ENCODE assay signal across 9 cellular contexts in genomic region chr9:18208166-18209059, GRCh38.
A peak's percentile ranks its signal among the peaks of the same experiment; 100 is the strongest.
DNase-seq lines count a peak whose midpoint lies in the region; ATAC-seq and TF ChIP-seq lines count a peak whose summit lies in the region.
"Had no signal": no experiment of that assay in that cellular context is flagged by ENCODE, and none has a peak within 500 bp of the region (broad histone marks: within the 10 kb centered on the region; RNA-seq: fewer than 3 reads in every experiment).

No MANE protein-coding gene starts in this region.

- DNase-seq in AML-193 (lab: John Stamatoyannopoulos, UW): peak; percentile 10 to 13
- peak; percentile 2 for DNase-seq in HFF-Myc (ENCODE audit: extremely low read depth, low read depth)
- DNase-seq in UCSD-AML1 (lab: John Stamatoyannopoulos, UW; ENCODE audit: unreplicated experiment): peak; percentile 11
- DNase-seq in hepatocyte (ENCODE audit: low spot score): peak; percentile 79
- no peak for DNase-seq in type B pancreatic cell (ENCODE audit: extremely low spot score, unreplicated experiment)
- DNase-seq in OCI-M2 (lab: John Stamatoyannopoulos, UW; ENCODE audit: unreplicated experiment): no peak
- DNase-seq in DMS79 (lab: John Stamatoyannopoulos, UW): no peak

- H3K9me3 ChIP-seq in hepatocyte (ENCODE audit: low read depth): no peaks in the 10 kb centered on the region

- no peaks in the 10 kb centered on the region for H3K79me2 ChIP-seq in hepatocyte

- no peaks in the 10 kb centered on the region for H3K36me3 Mint-ChIP-seq in type B pancreatic cell

- TF ChIP-seq CTCF in HFF-Myc (IDR thresholded peaks at IDR 0.05; ENCODE audit: low read depth, low read length, missing control alignments): peak; percentile 50
- peak; percentile 75 for TF ChIP-seq CTCF in hepatocyte (IDR thresholded peaks at IDR 0.05; ENCODE audit: poor library complexity)
- TF ChIP-seq CTCF in type B pancreatic cell (conservative IDR thresholded peaks at IDR 0.05): peak; percentile 83

- H2AFZ ChIP-seq in hepatocyte: no peak overlapping the region

- H3K4me1 Mint-ChIP-seq in type B pancreatic cell (ENCODE audit: unreplicated experiment): peaks cover 13% of the 10 kb centered on the region

- no peaks in the 10 kb centered on the region for H4K20me1 ChIP-seq in hepatocyte (ENCODE audit: insufficient read depth, poor library complexity, severe bottlenecking)

- no peaks in the 10 kb centered on the region for H3K4me1 ChIP-seq in hepatocyte (ENCODE audit: insufficient read depth)

- 33% methylated on average over 3 of the region's 3 CpGs for WGBS in hepatocyte (ENCODE audit: low lambda C conversion rate, missing lambda C conversion rate)

- ATAC-seq in HG03097 (IDR thresholded peaks at IDR 0.05; ENCODE audit: low FRiP score, unreplicated experiment): no peak

- H3K4me3 Mint-ChIP-seq in type B pancreatic cell: no peak overlapping the region
- H3K4me3 Mint-ChIP-seq: stimulated activated naive CD8-positive, alpha-beta T cell treated with anti-CD3 and anti-CD28 coated beads, Interleukin-15, Interleukin-2, amounts not matched to agents 100 ng/mL and 50 ng/mL, for 24 hours had no signal

- no peaks in the 10 kb centered on the region for H3K27me3 ChIP-seq in hepatocyte

- no peaks in the 10 kb centered on the region for H3K36me3 ChIP-seq in hepatocyte (replicated peaks; ENCODE audit: insufficient read depth, low read depth)

- H3K4me3 ChIP-seq in HFF-Myc (replicated peaks; ENCODE audit: low read depth, low read length) (no peak overlapping the region), hepatocyte (no peak overlapping the region)

- no peak overlapping the region for H3K27ac Mint-ChIP-seq in type B pancreatic cell
- H3K27ac Mint-ChIP-seq: stimulated activated naive CD8-positive, alpha-beta T cell treated with anti-CD3 and anti-CD28 coated beads, Interleukin-15, Interleukin-2, amounts not matched to agents 100 ng/mL and 50 ng/mL, for 24 hours had no signal

- no peaks in the 10 kb centered on the region for H3K9me2 ChIP-seq in hepatocyte (replicated peaks; ENCODE audit: insufficient read depth)

- peak overlapping the region; percentile 7 for H3K4me2 ChIP-seq in hepatocyte

- no peaks in the 10 kb centered on the region for H3K9me3 Mint-ChIP-seq in type B pancreatic cell
- H3K9me3 Mint-ChIP-seq: stimulated activated naive CD8-positive, alpha-beta T cell treated with anti-CD3 and anti-CD28 coated beads, Interleukin-15, Interleukin-2, amounts not matched to agents 100 ng/mL and 50 ng/mL, for 24 hours had no signal

- H3K27me3 Mint-ChIP-seq in type B pancreatic cell: peaks cover 3% of the 10 kb centered on the region

- peak overlapping the region; percentile 6 for H3K27ac ChIP-seq in hepatocyte

Comparison
In these comparisons a context has a peak if more than half of its experiments do, and no peak if none do; other contexts are left out.
1. DNase-seq: peak in AML-193 (2 of 2), HFF-Myc (single experiment), UCSD-AML1 (single experiment) and hepatocyte (single experiment); none in type B pancreatic cell (single experiment), OCI-M2 (single experiment) and DMS79 (single experiment).
2. Peak in every context shown above with its lines, with median percentiles within 50 percentile points of each other: CTCF ChIP-seq.